ENCODE assay signal across 1 cellular context in genomic region chr7:74579800-74580685, GRCh38.
TF ChIP-seq lines count a peak whose summit lies in the region.

No MANE protein-coding gene starts in this region.

TF ChIP-seq in HepG2, 621 proteins besides CTCF, POLR2A, EP300 and RAD21 (continued from another document and continues in another):
- TF ChIP-seq ARID4A (CRISPR knock-in tag; IDR thresholded peaks at IDR 0.05; ENCODE audit: borderline replicate concordance): peak; percentile 75
- TF ChIP-seq ZBTB42 (CRISPR knock-in tag; IDR thresholded peaks at IDR 0.05): 0 out of 2 replicates have a peak, but pooled peaks have one; percentile 0
- peak; percentile 84; the same call in 1 of the 2 replicates for TF ChIP-seq ZNF564 (CRISPR knock-in tag; IDR thresholded peaks at IDR 0.05)
- TF ChIP-seq ZNF552 (CRISPR knock-in tag; IDR thresholded peaks at IDR 0.05; ENCODE audit: borderline replicate concordance): no peak; the same call in 1 of the 2 replicates
- TF ChIP-seq GTF3A (CRISPR knock-in tag; conservative IDR thresholded peaks at IDR 0.05): 0 out of 2 replicates have a peak, but pooled peaks have one; percentile 76
- peak; percentile 77; the same call in 1 of the 2 replicates for TF ChIP-seq ZNF790 (CRISPR knock-in tag; IDR thresholded peaks at IDR 0.05; ENCODE audit: borderline replicate concordance)
- TF ChIP-seq MAX (IDR thresholded peaks at IDR 0.05): peak; percentile 77
- peak; percentile 12 for TF ChIP-seq ZEB1 (IDR thresholded peaks at IDR 0.05; ENCODE audit: insufficient replicate concordance, low read depth)
- peak; percentile 78; the same call in 1 of the 2 replicates for TF ChIP-seq ZNF607 (CRISPR knock-in tag; IDR thresholded peaks at IDR 0.05; ENCODE audit: borderline replicate concordance)
- peak; percentile 84; the same call in 1 of the 2 replicates for TF ChIP-seq HNRNPL (IDR thresholded peaks at IDR 0.05; ENCODE audit: low read depth, low read length)
- 0 out of 2 replicates have a peak, but pooled peaks have one; percentile 51 for TF ChIP-seq ZNF782 (CRISPR knock-in tag; IDR thresholded peaks at IDR 0.05; ENCODE audit: borderline replicate concordance)
- TF ChIP-seq HNRNPLL (IDR thresholded peaks at IDR 0.05; ENCODE audit: low read depth, low read length, poor library complexity, severe bottlenecking): peak; percentile 51
- TF ChIP-seq ZNF20 (CRISPR knock-in tag; IDR thresholded peaks at IDR 0.05): no peak
- TF ChIP-seq BCLAF1 (IDR thresholded peaks at IDR 0.05): no peak
- TF ChIP-seq ZNF776 (CRISPR knock-in tag; IDR thresholded peaks at IDR 0.05): no peak
- TF ChIP-seq ERF (CRISPR knock-in tag; IDR thresholded peaks at IDR 0.05): peak; percentile 49; the same call in 1 of the 2 replicates
- TF ChIP-seq ZNF792 (CRISPR knock-in tag; IDR thresholded peaks at IDR 0.05): no peak; the same call in 1 of the 2 replicates
- TF ChIP-seq ZBTB49 (CRISPR knock-in tag; IDR thresholded peaks at IDR 0.05; ENCODE audit: borderline replicate concordance): no peak
- peak; percentile 74; the same call in 1 of the 2 replicates for TF ChIP-seq ZNF24 (IDR thresholded peaks at IDR 0.05)
- TF ChIP-seq TCF7 (IDR thresholded peaks at IDR 0.05; ENCODE audit: low read depth): peak; percentile 66; the same call in 1 of the 2 replicates
- TF ChIP-seq MBD4 (IDR thresholded peaks at IDR 0.05; ENCODE audit: borderline replicate concordance, low read length): no peak
- no peak for TF ChIP-seq NR0B2 (CRISPR knock-in tag; IDR thresholded peaks at IDR 0.05)
- no peak for TF ChIP-seq ZNF713 (CRISPR knock-in tag; IDR thresholded peaks at IDR 0.05)
- no peak for TF ChIP-seq CBFB (CRISPR knock-in tag; IDR thresholded peaks at IDR 0.05)
- no peak for TF ChIP-seq NFATC3 (CRISPR knock-in tag; IDR thresholded peaks at IDR 0.05)
- TF ChIP-seq MTF1 (CRISPR knock-in tag; IDR thresholded peaks at IDR 0.05): no peak
- peak; percentile 96 for TF ChIP-seq PHF21A (CRISPR knock-in tag; IDR thresholded peaks at IDR 0.05)
- TF ChIP-seq SUZ12 (IDR thresholded peaks at IDR 0.05; ENCODE audit: low read depth, low read length): no peak
- TF ChIP-seq HIVEP1 (CRISPR knock-in tag; IDR thresholded peaks at IDR 0.05): no peak
- no peak for TF ChIP-seq MNT (IDR thresholded peaks at IDR 0.05)
- TF ChIP-seq ZNF644 (CRISPR knock-in tag; IDR thresholded peaks at IDR 0.05; ENCODE audit: low read depth): peak; percentile 69; the same call in 1 of the 2 replicates
- TF ChIP-seq ZNF232 (CRISPR knock-in tag; IDR thresholded peaks at IDR 0.05; ENCODE audit: borderline replicate concordance): peak; percentile 82
- TF ChIP-seq MZF1 (CRISPR knock-in tag; IDR thresholded peaks at IDR 0.05; ENCODE audit: borderline replicate concordance): no peak
- no peak for TF ChIP-seq ZNF326 (CRISPR knock-in tag; IDR thresholded peaks at IDR 0.05; ENCODE audit: borderline replicate concordance)
- 0 out of 2 replicates have a peak, but pooled peaks have one; percentile 70 for TF ChIP-seq PPARG (CRISPR knock-in tag; conservative IDR thresholded peaks at IDR 0.05)
- no peak for TF ChIP-seq ZNF354B (CRISPR knock-in tag; IDR thresholded peaks at IDR 0.05)
- TF ChIP-seq NBN (conservative IDR thresholded peaks at IDR 0.05): no peak
- TF ChIP-seq ZC3H13 (CRISPR knock-in tag; IDR thresholded peaks at IDR 0.05): peak; percentile 66; the same call in 1 of the 2 replicates
- 0 out of 2 replicates have a peak, but pooled peaks have one; percentile 15 for TF ChIP-seq ZNF441 (CRISPR knock-in tag; IDR thresholded peaks at IDR 0.05; ENCODE audit: borderline replicate concordance)
- peak; percentile 30 for TF ChIP-seq SMC3 (IDR thresholded peaks at IDR 0.05; ENCODE audit: low read length)
- 0 out of 2 replicates have a peak, but pooled peaks have one; percentile 15 for TF ChIP-seq SIX1 (CRISPR knock-in tag; IDR thresholded peaks at IDR 0.05; ENCODE audit: borderline replicate concordance)
- TF ChIP-seq GTF2F1 (IDR thresholded peaks at IDR 0.05; ENCODE audit: low read length): no peak
- peak; percentile 79 for TF ChIP-seq HIC2 (CRISPR knock-in tag; IDR thresholded peaks at IDR 0.05; ENCODE audit: low read depth)
- no peak for TF ChIP-seq ATRX (CRISPR knock-in tag; IDR thresholded peaks at IDR 0.05; ENCODE audit: borderline replicate concordance)
- peak; percentile 15; the same call in 1 of the 2 replicates for TF ChIP-seq HOMEZ (CRISPR knock-in tag; IDR thresholded peaks at IDR 0.05; ENCODE audit: low read depth)
- TF ChIP-seq NR2C2 (CRISPR knock-in tag; IDR thresholded peaks at IDR 0.05; ENCODE audit: borderline replicate concordance): peak; percentile 82
- no peak; the same call in 1 of the 2 replicates for TF ChIP-seq ZNF83 (CRISPR knock-in tag; IDR thresholded peaks at IDR 0.05; ENCODE audit: borderline replicate concordance)
- TF ChIP-seq ZNF224 (CRISPR knock-in tag; IDR thresholded peaks at IDR 0.05): peak; percentile 84; the same call in 1 of the 2 replicates
- TF ChIP-seq U2AF2 (IDR thresholded peaks at IDR 0.05; ENCODE audit: low read depth, low read length): no peak
- TF ChIP-seq GABPB1 (CRISPR knock-in tag; IDR thresholded peaks at IDR 0.05): peak; percentile 38; the same call in 1 of the 2 replicates
- TF ChIP-seq CBX1 (IDR thresholded peaks at IDR 0.05; ENCODE audit: low read depth): peak; percentile 35
- TF ChIP-seq YEATS4 (CRISPR knock-in tag; IDR thresholded peaks at IDR 0.05; ENCODE audit: borderline replicate concordance): peak; percentile 86
- peak; percentile 62; the same call in 1 of the 2 replicates for TF ChIP-seq ZNF746 (CRISPR knock-in tag; IDR thresholded peaks at IDR 0.05)
